2 cellular contexts compared by ENCODE assay signal in genomic region chr1:150407330-150407729, GRCh38.
TF ChIP-seq lines count a peak whose summit lies in the region.

No MANE protein-coding gene starts in this region.

TF ChIP-seq in IMR-90, 13 proteins besides CTCF, POLR2A, EP300 and RAD21:
- TF ChIP-seq ELK1 (IDR thresholded peaks at IDR 0.05; ENCODE audit: borderline replicate concordance, low read depth, low read length), result no peak
- TF ChIP-seq MAZ (IDR thresholded peaks at IDR 0.05; ENCODE audit: borderline replicate concordance, low read depth, low read length), result no peak
- no peak for TF ChIP-seq SMC3 (IDR thresholded peaks at IDR 0.05; ENCODE audit: low read depth, low read length)
- no peak for TF ChIP-seq CEBPB (IDR thresholded peaks at IDR 0.05; ENCODE audit: low read depth, low read length)
- TF ChIP-seq NFE2L2 (IDR thresholded peaks at IDR 0.05; ENCODE audit: low read depth, low read length), result no peak
- TF ChIP-seq FOS (IDR thresholded peaks at IDR 0.05; ENCODE audit: low read depth, low read length), result no peak
- TF ChIP-seq BHLHE40 (IDR thresholded peaks at IDR 0.05; ENCODE audit: low read depth, low read length), result no peak
- TF ChIP-seq USF2 (IDR thresholded peaks at IDR 0.05; ENCODE audit: low read depth, low read length), result no peak
- TF ChIP-seq MXI1 (IDR thresholded peaks at IDR 0.05; ENCODE audit: borderline replicate concordance, low read depth, low read length), result no peak
- TF ChIP-seq CHD1 (IDR thresholded peaks at IDR 0.05; ENCODE audit: low read depth, low read length), result no peak
- TF ChIP-seq RCOR1 (IDR thresholded peaks at IDR 0.05; ENCODE audit: insufficient replicate concordance, low read length), result no peak
- TF ChIP-seq MAFK (IDR thresholded peaks at IDR 0.05; ENCODE audit: low read depth, low read length), result no peak
- TF ChIP-seq RFX5 (IDR thresholded peaks at IDR 0.05; ENCODE audit: low read depth, low read length), result no peak

TF ChIP-seq in SK-N-SH treated with all-trans-retinoic acid at 6 μM for 48 hours, 23 proteins besides CTCF, POLR2A, EP300 and RAD21 (continued from another document):
- TF ChIP-seq ZC3H10 (CRISPR knock-in tag; IDR thresholded peaks at IDR 0.05) (no peak), TOX (CRISPR knock-in tag; IDR thresholded peaks at IDR 0.05; ENCODE audit: borderline replicate concordance) (no peak), ISL1 (CRISPR knock-in tag; IDR thresholded peaks at IDR 0.05) (no peak), ESRRG (CRISPR knock-in tag; IDR thresholded peaks at IDR 0.05) (no peak), TCF4 (CRISPR knock-in tag; IDR thresholded peaks at IDR 0.05; ENCODE audit: borderline replicate concordance) (no peak)
